In genomic region chr19:46288896-46289588, GRCh38 we compare ENCODE assay signal across 12 cellular contexts. TPM values are rescaled to one million over a fixed set of nuclear protein-coding genes. Genes with fewer than 3 reads are reported as not detected.
DNase-seq lines count a peak whose midpoint lies in the region; ATAC-seq and TF ChIP-seq lines count a peak whose summit lies in the region.
"Had no signal": no experiment of that assay in that cellular context is flagged by ENCODE, and none has a peak within 500 bp of the region (broad histone marks: within the 10 kb centered on the region; RNA-seq: fewer than 3 reads in every experiment).

No MANE protein-coding gene starts in this region.

- DNase-seq in CMK (ENCODE audit: low read depth) = peak; percentile 54
- DNase-seq in NB4 (ENCODE audit: low read depth) = peak; percentile 86
- DNase-seq in dermis blood vessel endothelial cell = peak; percentile 97
- no peak for DNase-seq in mucosa of descending colon
- DNase-seq in NCI-H526 (lab: John Stamatoyannopoulos, UW) = no peak
- no peak for DNase-seq in GM13976 (ENCODE audit: low spot score)
- no peak for DNase-seq in CD8-positive, alpha-beta T cell
- DNase-seq: activated CD4-positive, alpha-beta T cell treated with anti-CD3 and anti-CD28 coated beads, Interleukin-2, amount 50 U/mL, for 4 hours; effector memory CD4-positive, alpha-beta T cell; GF-D8 had no signal

- TF ChIP-seq CTCF in NB4 (IDR thresholded peaks at IDR 0.05; ENCODE audit: low read depth, low read length) = no peak
- no peak for TF ChIP-seq CTCF in mucosa of descending colon (IDR thresholded peaks at IDR 0.05)
- TF ChIP-seq CTCF in GM13976 (IDR thresholded peaks at IDR 0.05; ENCODE audit: borderline replicate concordance, control extremely low read depth, extremely low read depth, insufficient read depth, missing control alignments) = no peak
- TF ChIP-seq CTCF in CD8-positive, alpha-beta T cell (IDR thresholded peaks at IDR 0.05) = no peak

- intact Hi-C loops in mucosa of descending colon (cut with DNase I, micrococcal nuclease) = no loop called here
- intact Hi-C loops in CD8-positive, alpha-beta T cell (cut with DNase I, micrococcal nuclease) = loop anchor here in 1 of 2 experiments (10.0 kb wide), 1 partner anchor 226 kb away; no protein-coding TSS in a partner anchor

- H3K27me3 ChIP-seq in CD8-positive, alpha-beta T cell (ENCODE audit: insufficient read depth, low read length) = no peaks in the 10 kb centered on the region

- TF ChIP-seq POLR2A in NB4 (IDR thresholded peaks at IDR 0.05; ENCODE audit: extremely low read depth, insufficient read length) = no peak

- no peaks in the 10 kb centered on the region for H3K36me3 Mint-ChIP-seq in CD8-positive, alpha-beta T cell

- in situ Hi-C loops in GM13976 (cut with MboI; ENCODE audit: low sequenced_read_pairs, unreplicated experiment) = no loop called here

- peaks cover 5% of the 10 kb centered on the region for H3K9me3 ChIP-seq in mucosa of descending colon
- H3K9me3 ChIP-seq in CD8-positive, alpha-beta T cell (ENCODE audit: low read length) = no peaks in the 10 kb centered on the region

- H3K27me3 Mint-ChIP-seq in CD8-positive, alpha-beta T cell (ENCODE audit: low read depth) = peaks cover 3% of the 10 kb centered on the region

- H3K4me1 ChIP-seq in mucosa of descending colon (ENCODE audit: low read depth) = no peaks in the 10 kb centered on the region
- no peaks in the 10 kb centered on the region for H3K4me1 ChIP-seq in CD8-positive, alpha-beta T cell (ENCODE audit: insufficient read depth, low read length)
- H3K4me1 ChIP-seq: parathyroid adenoma had no signal

- peak; percentile 82 for ATAC-seq in mucosa of descending colon
- ATAC-seq in GM18870 (IDR thresholded peaks at IDR 0.05; ENCODE audit: unreplicated experiment) = no peak
- ATAC-seq in CD8-positive, alpha-beta T cell = no peak

- H3K36me3 ChIP-seq in mucosa of descending colon (ENCODE audit: low read depth) = no peaks in the 10 kb centered on the region
- no peaks in the 10 kb centered on the region for H3K36me3 ChIP-seq in CD8-positive, alpha-beta T cell (ENCODE audit: insufficient read depth, low read length)

- H3K9me3 Mint-ChIP-seq in CD8-positive, alpha-beta T cell = peaks cover 5% of the 10 kb centered on the region

- H3K27ac ChIP-seq in CD8-positive, alpha-beta T cell (ENCODE audit: low read depth, low read length) = no peak overlapping the region
- H3K27ac ChIP-seq: parathyroid adenoma had no signal

- POLR2A ChIA-PET in CD8-positive, alpha-beta T cell (lab: Charles Lee) = no interaction called here

- H3K4me3 ChIP-seq in NB4 (ENCODE audit: low read depth, low read length) (no peak overlapping the region), mucosa of descending colon (no peak overlapping the region)
- H3K4me3 ChIP-seq in CD8-positive, alpha-beta T cell (ENCODE audit: low read depth, low read length) = no peak overlapping the region

- no peak overlapping the region for H3K27ac Mint-ChIP-seq in CD8-positive, alpha-beta T cell

- H3K4me3 Mint-ChIP-seq in CD8-positive, alpha-beta T cell = no peak overlapping the region

- CTCF ChIA-PET in CD8-positive, alpha-beta T cell (lab: Charles Lee) = interaction anchor here (0.8 to 3.0 kb wide), 3 partner anchors 9 to 260 kb away, joined by 3 to 10 read pairs (median 4); no protein-coding TSS in a partner anchor

- no peaks in the 10 kb centered on the region for H3K4me1 Mint-ChIP-seq in CD8-positive, alpha-beta T cell (ENCODE audit: low read depth)

RNA-seq across cellular contexts. Expression of gene HIF3A, which starts 7.8 kb away (rescaled TPM):
- total RNA-seq in dermis blood vessel endothelial cell = 23.1 and 52.6 TPM in 2 replicates
- 10 to 100 TPM in 2 of 3 donors, 1 to 10 TPM in 1; 4.9 to 96.1 (median 19.0) TPM for total RNA-seq in mucosa of descending colon
- not detected for total RNA-seq in CD8-positive, alpha-beta T cell

RNA-seq across cellular contexts. Expression of gene PPP5C, which starts 57.8 kb away (rescaled TPM):
- 88.8 and 113 TPM in 2 replicates for total RNA-seq in dermis blood vessel endothelial cell
- 10 to 100 TPM; 55.3 to 71.6 (median 59.4) TPM for total RNA-seq in mucosa of descending colon
- 10 to 100 TPM; 24.6 to 25.7 TPM for total RNA-seq in CD8-positive, alpha-beta T cell

RNA-seq across cellular contexts. Expression of gene IGFL1, which starts 59.5 kb away (rescaled TPM):
- total RNA-seq in dermis blood vessel endothelial cell (not detected in 2 replicates), mucosa of descending colon (not detected)
- not detected for total RNA-seq in CD8-positive, alpha-beta T cell

Comparison
In these comparisons a context has a peak if more than half of its experiments do, and no peak if none do; other contexts are left out.
1. DNase-seq: peak in CMK (single experiment), NB4 (single experiment) and dermis blood vessel endothelial cell (single experiment); none in mucosa of descending colon (0 of 3), NCI-H526 (0 of 2), GM13976 (single experiment) and CD8-positive, alpha-beta T cell (0 of 7).
2. RNA of gene HIF3A, which starts 7.8 kb away (total RNA-seq): 23.1 to 52.6 TPM in dermis blood vessel endothelial cell and 4.9 to 96.1 TPM in mucosa of descending colon; not detected in CD8-positive, alpha-beta T cell; every median in the first group is over 4 times any median in the second.